8 cellular contexts compared by ENCODE assay signal in genomic region chr10:53601260-53601875, GRCh38.
DNase-seq lines count a peak whose midpoint lies in the region; ATAC-seq and TF ChIP-seq lines count a peak whose summit lies in the region.

No MANE protein-coding gene starts in this region.

- no peaks in the 10 kb centered on the region for H3K36me3 ChIP-seq in A673 (ENCODE audit: insufficient read depth, low read length, poor library complexity, severe bottlenecking)
- H3K36me3 ChIP-seq in NT2/D1 (ENCODE audit: insufficient read depth, insufficient read length, low read length): no peaks in the 10 kb centered on the region
- H3K36me3 ChIP-seq in endocrine pancreas (ENCODE audit: control insufficient read depth, insufficient read depth, low read length): no peaks in the 10 kb centered on the region
- no peaks in the 10 kb centered on the region for H3K36me3 ChIP-seq in osteoblast (ENCODE audit: insufficient read depth, low read length)

- ATAC-seq in HG03342 (IDR thresholded peaks at IDR 0.05; ENCODE audit: unreplicated experiment) (peak; percentile 84), GM21447 (IDR thresholded peaks at IDR 0.05; ENCODE audit: unreplicated experiment) (no peak)

- CTCF ChIA-PET in A673 (lab: Charles Lee): no interaction called here

- H3K27me3 ChIP-seq in A673 (replicated peaks; ENCODE audit: insufficient read depth, low read depth, low read length, poor library complexity) (no peaks in the 10 kb centered on the region), NT2/D1 (ENCODE audit: insufficient read depth, insufficient read length) (no peaks in the 10 kb centered on the region), endocrine pancreas (ENCODE audit: control insufficient read depth, insufficient read depth, low read length) (no peaks in the 10 kb centered on the region), osteoblast (ENCODE audit: insufficient read depth, low read length) (no peaks in the 10 kb centered on the region)

- H3K27ac ChIP-seq in A673 (ENCODE audit: low read depth, low read length, poor library complexity, severe bottlenecking) (no peak overlapping the region), osteoblast (ENCODE audit: low read depth, low read length) (no peak overlapping the region)

- H2AFZ ChIP-seq in osteoblast (ENCODE audit: low read length): no peak overlapping the region

- H3K4me3 ChIP-seq in A673 (ENCODE audit: low read depth, low read length, poor library complexity, severe bottlenecking) (no peak overlapping the region), NT2/D1 (ENCODE audit: insufficient read length, low read depth) (no peak overlapping the region), endocrine pancreas (ENCODE audit: control insufficient read depth, insufficient read depth, low read length) (peak overlapping the region; percentile 18), osteoblast (ENCODE audit: insufficient read depth, low read length) (no peak overlapping the region)

- H3K4me1 ChIP-seq in A673 (ENCODE audit: insufficient read depth, low read length, poor library complexity, severe bottlenecking) (no peaks in the 10 kb centered on the region), NT2/D1 (ENCODE audit: insufficient read depth, insufficient read length) (no peaks in the 10 kb centered on the region), endocrine pancreas (ENCODE audit: control insufficient read depth, insufficient read depth, low read length) (no peaks in the 10 kb centered on the region), osteoblast (ENCODE audit: insufficient read depth, low read length) (no peaks in the 10 kb centered on the region)

- no peaks in the 10 kb centered on the region for H4K20me1 ChIP-seq in osteoblast (ENCODE audit: insufficient read depth, low read length)

- BruUV-seq in A673 (replicated peaks; lab: Mats Ljungman, UMichigan): no TSS peak

- no peak overlapping the region for H3K4me2 ChIP-seq in osteoblast (ENCODE audit: insufficient read depth, low read length)

- H3K9ac ChIP-seq in NT2/D1 (ENCODE audit: insufficient read length, low read depth) (no peak overlapping the region), endocrine pancreas (ENCODE audit: control insufficient read depth, insufficient read depth, low read length) (no peak overlapping the region)

- DNase-seq in A673 (ENCODE audit: low spot score): peak; percentile 34
- peak; percentile 25 for DNase-seq in GM13976 (ENCODE audit: low spot score)
- DNase-seq in NT2/D1 (ENCODE audit: low read depth, low spot score): peak; percentile 9
- peak; percentile 8 for DNase-seq in osteoblast (ENCODE audit: insufficient read length, low spot score, missing footprints)
- no peak for DNase-seq in activated CD4-positive, alpha-beta T cell treated with anti-CD3 and anti-CD28 coated beads, Interleukin-2, amount 50 U/mL, for 4 hours

- POLR2A ChIA-PET in A673 (lab: Charles Lee; ENCODE audit: low non-redundant PET): no interaction called here

- TF ChIP-seq CTCF in A673 (conservative IDR thresholded peaks at IDR 0.05; ENCODE audit: low read depth, low read length) (peak; percentile 92), GM13976 (IDR thresholded peaks at IDR 0.05; ENCODE audit: borderline replicate concordance, control extremely low read depth, extremely low read depth, insufficient read depth, missing control alignments) (peak; percentile 74), osteoblast (IDR thresholded peaks at IDR 0.05; ENCODE audit: extremely low read depth, low read depth, low read length) (peak; percentile 70)

- intact Hi-C loops in A673 (cut with micrococcal nuclease; ENCODE audit: unreplicated experiment): no loop called here

- H3K9me3 ChIP-seq in A673 (ENCODE audit: low read depth, low read length, poor library complexity, severe bottlenecking): no peaks in the 10 kb centered on the region
- H3K9me3 ChIP-seq in NT2/D1 (ENCODE audit: insufficient read depth, low read length): peaks cover 23% of the 10 kb centered on the region
- H3K9me3 ChIP-seq in endocrine pancreas (ENCODE audit: control insufficient read depth, low read length): no peaks in the 10 kb centered on the region
- H3K9me3 ChIP-seq in osteoblast (ENCODE audit: low read depth, low read length): no peaks in the 10 kb centered on the region

- in situ Hi-C loops in GM13976 (cut with MboI; ENCODE audit: low sequenced_read_pairs, unreplicated experiment): no loop called here

- no peaks in the 10 kb centered on the region for H3K79me2 ChIP-seq in osteoblast (ENCODE audit: insufficient read depth, low read length)

Comparison
In these comparisons a context has a peak if more than half of its experiments do, and no peak if none do; other contexts are left out.
1. DNase-seq: peak in A673 (single experiment), GM13976 (single experiment), NT2/D1 (single experiment) and osteoblast (single experiment); none in activated CD4-positive, alpha-beta T cell treated with anti-CD3 and anti-CD28 coated beads, Interleukin-2, amount 50 U/mL, for 4 hours (0 of 2).
2. Peak in every context shown above with its lines, with median percentiles within 50 percentile points of each other: CTCF ChIP-seq.